Comparison of ENCODE assay signal across 8 cellular contexts in the genomic region with DNA sequence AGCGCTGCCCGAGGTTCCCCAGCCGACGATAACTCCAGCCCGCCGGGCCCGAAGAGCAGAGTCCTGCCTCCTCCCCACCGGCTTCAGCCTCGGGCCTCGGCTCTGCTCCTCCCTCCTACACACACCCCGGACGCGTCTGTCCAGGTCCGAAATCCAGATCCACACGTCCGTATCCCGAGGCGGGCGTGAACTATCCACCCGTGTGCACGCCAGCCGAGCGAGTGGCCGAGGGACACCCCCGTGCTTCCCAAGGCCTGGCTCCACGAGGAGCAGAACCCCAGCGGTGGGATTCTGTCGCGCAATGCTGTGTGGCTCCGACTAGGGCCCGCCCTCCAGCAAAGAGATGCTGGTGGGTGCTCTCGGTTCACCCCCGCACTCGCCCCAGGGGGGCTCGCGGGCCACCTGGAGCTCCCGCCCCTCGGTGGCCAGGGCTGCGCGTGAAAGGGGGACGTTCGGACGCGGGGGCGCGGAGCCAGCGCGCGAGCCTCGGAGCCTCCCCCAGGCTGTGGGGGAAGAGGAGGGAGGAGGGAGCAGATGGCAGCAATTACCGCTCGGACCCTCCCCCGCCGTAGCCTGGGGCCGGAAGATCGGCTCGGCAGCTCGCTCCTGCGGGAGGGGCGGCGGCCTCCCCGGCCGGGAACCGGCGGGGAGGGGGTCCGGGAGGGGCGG. TPM values are rescaled to one million over a fixed set of nuclear protein-coding genes. Genes with fewer than 3 reads are reported as not detected.
DNase-seq lines count a peak whose midpoint lies in the region; ATAC-seq and TF ChIP-seq lines count a peak whose summit lies in the region.

No MANE protein-coding gene starts in this region.

- dilution Hi-C loops in IMR-90 (cut with HindIII; ENCODE audit: low sequenced_read_pairs, unreplicated experiment): loop anchor here (25.0 kb wide), 1 partner anchor 93 kb away; a partner anchor contains a TSS

- BruUV-seq in IMR-90 (replicated peaks; lab: Mats Ljungman, UMichigan): no TSS peak

- ATAC-seq in IMR-90 (ENCODE audit: low read depth): peak; percentile 46

- H3K4me1 Mint-ChIP-seq in nephron progenitor cell: peaks cover 94% of the 10 kb centered on the region

- H3K18ac ChIP-seq in IMR-90 (ENCODE audit: low read depth, low read length): no peak overlapping the region; the same call in 1 of the 2 replicates

- H2BK5ac ChIP-seq in IMR-90 (ENCODE audit: low read depth, low read length, poor library complexity, severe bottlenecking): no peak overlapping the region

- CTCF ChIA-PET in AG04449 (lab: Yijun Ruan, JAX) (interaction anchor here (0.6 to 1.8 kb wide), 8 partner anchors 8 to 448 kb away, joined by 3 to 8 read pairs (median 4); no protein-coding TSS in a partner anchor), IMR-90 (lab: Yijun Ruan, JAX) (no interaction called here)

- TF ChIP-seq CTCF in AG04449 (IDR thresholded peaks at IDR 0.05; ENCODE audit: insufficient read depth, low read length, missing control alignments): no peak
- no peak for TF ChIP-seq CTCF in IMR-90 (conservative IDR thresholded peaks at IDR 0.05; ENCODE audit: low read depth, low read length)
- TF ChIP-seq CTCF in epithelial cell of proximal tubule (conservative IDR thresholded peaks at IDR 0.05; ENCODE audit: low read depth, low read length): no peak
- no peak for TF ChIP-seq CTCF in nephron progenitor cell (IDR thresholded peaks at IDR 0.05)

- no peak overlapping the region; the same call in 1 of the 2 replicates for H4K5ac ChIP-seq in IMR-90 (ENCODE audit: low read depth, low read length)

- no peak overlapping the region for H2AK9ac ChIP-seq in IMR-90 (replicated peaks; ENCODE audit: low read depth, low read length, poor library complexity)

- no peak overlapping the region for H3K27ac Mint-ChIP-seq in nephron progenitor cell

- 9% methylated on average over 21 of the region's 67 CpGs; no CpG with 5 or more reads in 1 of the 2 experiments for WGBS in IMR-90 (ENCODE audit: extremely low coverage in 2 of 2, insufficient read length in 1 of 2), 2 experiments

- H3K4me2 ChIP-seq in IMR-90 (ENCODE audit: low read depth, low read length): peak overlapping the region; percentile 65

- no peak overlapping the region for H2BK20ac ChIP-seq in IMR-90 (ENCODE audit: low read depth, low read length)

- H3K14ac ChIP-seq in IMR-90 (replicated peaks; ENCODE audit: low read depth, low read length): no peak overlapping the region

- peak overlapping the region; percentile 5; the same call in 1 of the 2 replicates for H3K9ac ChIP-seq in IMR-90 (ENCODE audit: low read depth, low read length)

- H3K9me3 ChIP-seq in IMR-90 (ENCODE audit: control insufficient read depth, insufficient read depth, low read length) (no peaks in the 10 kb centered on the region), SJCRH30 (replicated peaks) (0 out of 2 replicates have a peak, but pooled peaks cover 3% of the 10 kb centered on the region)

- no peaks in the 10 kb centered on the region for H3K9me1 ChIP-seq in IMR-90 (ENCODE audit: insufficient read depth, low read length)

- POLR2A ChIA-PET in AG04449 (lab: Yijun Ruan, JAX) (no interaction called here), IMR-90 (lab: Charles Lee; ENCODE audit: unreplicated experiment) (no interaction called here)

- H3K36me3 Mint-ChIP-seq in nephron progenitor cell (ENCODE audit: low read depth): no peaks in the 10 kb centered on the region

- H3K27ac ChIP-seq in IMR-90 (ENCODE audit: insufficient read depth, low read length) (no peak overlapping the region), SJCRH30 (no peak overlapping the region)

- TF ChIP-seq RAD21 in IMR-90 (IDR thresholded peaks at IDR 0.05; ENCODE audit: low read length): no peak

- H3K56ac ChIP-seq in IMR-90 (ENCODE audit: extremely low read depth, insufficient read depth, low read length): no peak overlapping the region

- peak overlapping the region in 1 of 2 experiments; percentile 35; a peak in 1 of 4 replicates for H4K8ac ChIP-seq in IMR-90 (ENCODE audit: low read depth in 2 of 2, low read length in 2 of 2)

- no peak for TF ChIP-seq POLR2A in IMR-90 (IDR thresholded peaks at IDR 0.05; ENCODE audit: low read depth, low read length)

- H4K20me1 ChIP-seq in IMR-90 (ENCODE audit: insufficient read depth, low read length): no peaks in the 10 kb centered on the region

- H2BK15ac ChIP-seq in IMR-90 (ENCODE audit: low read depth, low read length): no peak overlapping the region

- H2AK5ac ChIP-seq in IMR-90 (ENCODE audit: low read depth, low read length): no peak overlapping the region

- H3K4me1 ChIP-seq in IMR-90 (ENCODE audit: control insufficient read depth, insufficient read depth, low read length) (peaks cover 2% of the 10 kb centered on the region), SJCRH30 (no peaks in the 10 kb centered on the region)

- H3K79me1 ChIP-seq in IMR-90 (ENCODE audit: low read depth in 1 of 2, low read length in 2 of 2): no peaks in the 10 kb centered on the region

- in situ Hi-C loops in IMR-90 (cut with MboI; ENCODE audit: low sequenced_read_pairs): no loop called here

- H3K27me3 ChIP-seq in IMR-90 (ENCODE audit: control insufficient read depth, insufficient read depth, low read length): peaks cover 49% of the 10 kb centered on the region
- H3K27me3 ChIP-seq in SJCRH30: peaks cover 54% of the 10 kb centered on the region

- H3K27me3 Mint-ChIP-seq in nephron progenitor cell (ENCODE audit: low read depth, poor library complexity): peaks cover 13% of the 10 kb centered on the region

- H2AFZ ChIP-seq in IMR-90 (replicated peaks; ENCODE audit: low read length, poor library complexity): peak overlapping the region; percentile 81

- peak overlapping the region; percentile 46 for H3K4me3 ChIP-seq in AG04449 (ENCODE audit: low read depth, low read length)
- peak overlapping the region; percentile 21 for H3K4me3 ChIP-seq in IMR-90 (ENCODE audit: insufficient read depth, low read depth, low read length)
- peak overlapping the region; percentile 47 for H3K4me3 ChIP-seq in epithelial cell of proximal tubule (ENCODE audit: low read depth, low read length)
- no peak overlapping the region for H3K4me3 ChIP-seq in SJCRH30

- no peaks in the 10 kb centered on the region for H3K9me3 Mint-ChIP-seq in nephron progenitor cell

- no peak overlapping the region for H4K91ac ChIP-seq in IMR-90 (ENCODE audit: insufficient read depth, low read depth, low read length)

- intact Hi-C loops in IMR-90 (cut with micrococcal nuclease): no loop called here

- no peak overlapping the region; the same call in 1 of the 2 replicates for H3K23ac ChIP-seq in IMR-90 (ENCODE audit: low read depth, low read length)

- no peak overlapping the region for H3K4ac ChIP-seq in IMR-90 (ENCODE audit: low read depth, low read length)

- H3K36me3 ChIP-seq in IMR-90 (ENCODE audit: control insufficient read depth, insufficient read depth, low read length): no peaks in the 10 kb centered on the region
- H3K36me3 ChIP-seq in SJCRH30: no peaks in the 10 kb centered on the region

- no peak for DNase-seq in AG04449 (ENCODE audit: low read depth, low spot score)
- no peak for DNase-seq in IMR-90
- DNase-seq in epithelial cell of proximal tubule (ENCODE audit: low read depth): no peak
- DNase-seq in nephron progenitor cell: peak; percentile 65
- DNase-seq in activated CD8-positive, alpha-beta memory T cell treated with anti-CD3 and anti-CD28 coated beads for 24 hours: no peak
- no peak for DNase-seq in activated CD4-positive, alpha-beta T cell treated with anti-CD3 and anti-CD28 coated beads, Interleukin-2, amount 50 U/mL, for 48 hours
- DNase-seq in SJCRH30: no peak
- no peak for DNase-seq in NCI-H1436 (lab: John Stamatoyannopoulos, UW)

- no peak overlapping the region for H2BK120ac ChIP-seq in IMR-90 (ENCODE audit: low read depth, low read length)

- H3K4me3 Mint-ChIP-seq in nephron progenitor cell: peak overlapping the region; percentile 74

TF ChIP-seq in IMR-90, 13 proteins besides CTCF, POLR2A, EP300 and RAD21 (continues in another document):
- TF ChIP-seq RFX5 (IDR thresholded peaks at IDR 0.05; ENCODE audit: low read depth, low read length): no peak
- peak; percentile 21; the same call in 1 of the 2 replicates for TF ChIP-seq MAZ (IDR thresholded peaks at IDR 0.05; ENCODE audit: borderline replicate concordance, low read depth, low read length)
- no peak for TF ChIP-seq SMC3 (IDR thresholded peaks at IDR 0.05; ENCODE audit: low read depth, low read length)
- no peak for TF ChIP-seq NFE2L2 (IDR thresholded peaks at IDR 0.05; ENCODE audit: low read depth, low read length)
- no peak for TF ChIP-seq CEBPB (IDR thresholded peaks at IDR 0.05; ENCODE audit: low read depth, low read length)
- TF ChIP-seq, protein P1, sequence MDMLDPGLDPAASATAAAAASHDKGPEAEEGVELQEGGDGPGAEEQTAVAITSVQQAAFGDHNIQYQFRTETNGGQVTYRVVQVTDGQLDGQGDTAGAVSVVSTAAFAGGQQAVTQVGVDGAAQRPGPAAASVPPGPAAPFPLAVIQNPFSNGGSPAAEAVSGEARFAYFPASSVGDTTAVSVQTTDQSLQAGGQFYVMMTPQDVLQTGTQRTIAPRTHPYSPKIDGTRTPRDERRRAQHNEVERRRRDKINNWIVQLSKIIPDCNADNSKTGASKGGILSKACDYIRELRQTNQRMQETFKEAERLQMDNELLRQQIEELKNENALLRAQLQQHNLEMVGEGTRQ (IDR thresholded peaks at IDR 0.05; ENCODE audit: low read depth, low read length): no peak
- TF ChIP-seq BHLHE40 (IDR thresholded peaks at IDR 0.05; ENCODE audit: low read depth, low read length): no peak
- no peak for TF ChIP-seq CHD1 (IDR thresholded peaks at IDR 0.05; ENCODE audit: low read depth, low read length)

RNA-seq across cellular contexts. Expression of a gene that starts 18.9 kb away (rescaled TPM):
- under 0.01 TPM in 1 of 2 replicates, not detected in the other for total RNA-seq in IMR-90 (2012; rRNA removed)
- polyA plus RNA-seq in IMR-90 (2012; rRNA removed): 0.03 TPM in 1 of 2 replicates, not detected in the other
- 0.02 TPM in 1 of 2 replicates, not detected in the other for polyA plus RNA-seq in IMR-90 (2012; cell fraction: cytosol; rRNA removed)
- polyA plus RNA-seq in IMR-90 (2012; cell fraction: nucleus; rRNA removed; ENCODE audit: low replicate concordance): 0.42 and 0.57 TPM in 2 replicates
- not detected in 2 replicates for total RNA-seq in epithelial cell of proximal tubule
- total RNA-seq in SJCRH30 (2014; rRNA removed; shearing (Covaris generic)): not detected in 2 replicates

RNA-seq across cellular contexts. Expression of a gene that starts 20.4 kb away (rescaled TPM):
- under 0.01 TPM in 2 replicates for total RNA-seq in IMR-90 (2012; rRNA removed)
- 0.09 and 0.12 TPM in 2 replicates for polyA plus RNA-seq in IMR-90 (2012; rRNA removed)
- 0.02 and 0.04 TPM in 2 replicates for polyA plus RNA-seq in IMR-90 (2012; cell fraction: cytosol; rRNA removed)
- polyA plus RNA-seq in IMR-90 (2012; cell fraction: nucleus; rRNA removed; ENCODE audit: low replicate concordance): 0.61 and 0.62 TPM in 2 replicates
- total RNA-seq in epithelial cell of proximal tubule: 0.29 and 3.7 TPM in 2 replicates
- total RNA-seq in SJCRH30 (2014; rRNA removed; shearing (Covaris generic)): 0.02 TPM in 1 of 2 replicates, not detected in the other

RNA-seq across cellular contexts. Expression of a gene that starts 38.3 kb away (rescaled TPM):
- total RNA-seq in IMR-90 (2012; rRNA removed) (5.8 and 7.5 TPM in 2 replicates), epithelial cell of proximal tubule (2.4 and 3.6 TPM in 2 replicates)
- polyA plus RNA-seq in IMR-90 (2012; rRNA removed): 6.4 and 8.0 TPM in 2 replicates
- 4.5 and 11.0 TPM in 2 replicates for polyA plus RNA-seq in IMR-90 (2012; cell fraction: cytosol; rRNA removed)
- polyA plus RNA-seq in IMR-90 (2012; cell fraction: nucleus; rRNA removed; ENCODE audit: low replicate concordance): 17.2 and 26.4 TPM in 2 replicates
- total RNA-seq in SJCRH30 (2014; rRNA removed; shearing (Covaris generic)): 0.33 and 0.36 TPM in 2 replicates
